Comparison of ENCODE assay signal across 33 cellular contexts in genomic region chr1:229487181-229487580, GRCh38. TPM values are rescaled to one million over a fixed set of nuclear protein-coding genes. Genes with fewer than 3 reads are reported as not detected.
"Had no signal": no experiment of that assay in that cellular context is flagged by ENCODE, and none has a peak within 500 bp of the region (broad histone marks: within the 10 kb centered on the region; RNA-seq: fewer than 3 reads in every experiment).

No MANE protein-coding gene starts in this region.

- H3K4me1 Mint-ChIP-seq: nephron had no signal

- H3K9me3 Mint-ChIP-seq: memory B cell; naive B cell; nephron; neural progenitor cell; stimulated activated naive CD8-positive, alpha-beta T cell treated with anti-CD3 and anti-CD28 coated beads, Interleukin-15, Interleukin-2, amounts not matched to agents 100 ng/mL and 50 ng/mL, for 24 hours had no signal

- H3K4me3 ChIP-seq: coronary artery, esophagus muscularis mucosa, gastroesophageal sphincter, heart left ventricle, hepatocyte, lung, neural progenitor cell, right lobe of liver, smooth muscle cell, thoracic aorta, tibial nerve, upper lobe of left lung had no signal

- H3K9ac ChIP-seq: neural progenitor cell, parathyroid adenoma had no signal

- H3K27ac ChIP-seq: coronary artery, esophagus muscularis mucosa, foreskin keratinocyte, gastroesophageal sphincter, heart left ventricle, hepatocyte, neural progenitor cell, parathyroid adenoma, right lobe of liver, thoracic aorta, tibial nerve, upper lobe of left lung had no signal

- H3K27me3 Mint-ChIP-seq: memory B cell; naive B cell; progenitor cell of endocrine pancreas; stimulated activated naive CD8-positive, alpha-beta T cell treated with anti-CD3 and anti-CD28 coated beads, Interleukin-15, Interleukin-2, amounts not matched to agents 100 ng/mL and 50 ng/mL, for 24 hours had no signal

- FAIRE-seq: endothelial cell of umbilical vein, urothelium cell line had no signal

- H3K4me2 ChIP-seq: hepatocyte, neural progenitor cell, smooth muscle cell had no signal

- H3K4me3 Mint-ChIP-seq: memory B cell; nephron; neural progenitor cell; stimulated activated naive CD8-positive, alpha-beta T cell treated with anti-CD3 and anti-CD28 coated beads, Interleukin-15, Interleukin-2, amounts not matched to agents 100 ng/mL and 50 ng/mL, for 24 hours had no signal

- H3K27ac Mint-ChIP-seq: memory B cell; nephron; neural progenitor cell; progenitor cell of endocrine pancreas; stimulated activated naive CD8-positive, alpha-beta T cell treated with anti-CD3 and anti-CD28 coated beads, Interleukin-15, Interleukin-2, amounts not matched to agents 100 ng/mL and 50 ng/mL, for 24 hours had no signal

- DNase-seq: dermis blood vessel endothelial cell; effector memory CD4-positive, alpha-beta T cell; foreskin keratinocyte; heart left ventricle; kidney; naive B cell; right lobe of liver; stimulated activated CD4-positive, alpha-beta T cell treated with anti-CD3 and anti-CD28 coated beads, Interleukin-12 subunit alpha, Interleukin-12 subunit beta, amount 100 ng/mL, for 4 hours; stimulated activated CD4-positive, alpha-beta T cell treated with anti-CD3 and anti-CD28 coated beads, Interleukin-1b, Interleukin-23, amount 100 ng/mL, for 48 hours; stimulated activated CD4-positive, alpha-beta T cell treated with anti-CD3 and anti-CD28 coated beads, Interleukin-4, amount 100 ng/mL, for 1 hour; stimulated activated CD8-positive, alpha-beta memory T cell treated with anti-CD3 and anti-CD28 coated beads, Interleukin-4, amount 100 ng/mL, for 48 hours; upper lobe of left lung had no signal

- H2AFZ ChIP-seq: hepatocyte, neural progenitor cell, parathyroid adenoma had no signal

- H3K27me3 ChIP-seq: esophagus muscularis mucosa, foreskin keratinocyte, gastroesophageal sphincter, heart left ventricle, hepatocyte, neural progenitor cell, right lobe of liver, tibial nerve, upper lobe of left lung had no signal

- H3K9me3 ChIP-seq: esophagus muscularis mucosa, gastroesophageal sphincter, heart left ventricle, right lobe of liver, thoracic aorta, tibial nerve, upper lobe of left lung had no signal

- H3K4me1 ChIP-seq: foreskin keratinocyte, neural progenitor cell, parathyroid adenoma, right lobe of liver, upper lobe of left lung had no signal

- H3K79me2 ChIP-seq: hepatocyte, parathyroid adenoma had no signal

- ATAC-seq: foreskin keratinocyte, gastroesophageal sphincter, heart left ventricle, left lobe of liver, right lobe of liver had no signal

RNA-seq across cellular contexts. Expression of gene ACTA1, which starts 53.3 kb away (rescaled TPM):
- total RNA-seq: epithelial cell of proximal tubule, fibroblast of lung, foreskin keratinocyte, kidney, left lobe of liver, mononuclear cell, osteoblast had no signal
- polyA plus RNA-seq: fibroblast of lung, foreskin keratinocyte had no signal
